35 cellular contexts compared by ENCODE assay signal in the genomic region with DNA sequence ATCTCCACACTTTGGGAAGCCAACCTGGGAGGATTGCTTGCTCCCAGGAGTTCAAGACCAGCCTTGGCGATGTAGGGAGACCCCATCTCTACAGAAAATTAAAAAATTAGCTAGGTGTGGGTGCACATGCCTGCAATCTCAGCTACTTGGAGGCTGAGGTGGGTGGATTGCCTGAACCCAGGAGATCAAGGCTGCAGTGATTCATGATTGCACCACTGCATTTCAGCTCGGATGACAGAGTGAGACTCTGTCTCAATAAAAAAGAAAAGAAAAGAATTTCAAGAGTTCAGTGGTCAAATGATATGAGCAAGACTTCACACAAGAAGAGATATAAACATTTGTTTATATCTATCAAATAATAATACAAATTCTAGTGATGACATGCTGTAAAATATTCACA. TPM values are rescaled to one million over a fixed set of nuclear protein-coding genes. Genes with fewer than 3 reads are reported as not detected.
DNase-seq lines count a peak whose midpoint lies in the region; ATAC-seq, FAIRE-seq and TF ChIP-seq lines count a peak whose summit lies in the region.
"Had no signal": no experiment of that assay in that cellular context is flagged by ENCODE, and none has a peak within 500 bp of the region (broad histone marks: within the 10 kb centered on the region; RNA-seq: fewer than 3 reads in every experiment).

No MANE protein-coding gene starts in this region.

- no peaks in the 10 kb centered on the region for H3K36me3 ChIP-seq in osteoblast (ENCODE audit: insufficient read depth, low read length)
- H3K36me3 ChIP-seq: left lung, neutrophil, right lobe of liver, SJCRH30, stomach, thyroid gland, uterus had no signal

- H3K4me1 ChIP-seq in osteoblast (ENCODE audit: insufficient read depth, low read length) = peaks cover 27% of the 10 kb centered on the region
- H3K4me1 ChIP-seq: right lobe of liver, thyroid gland, uterus had no signal

- no peaks in the 10 kb centered on the region for H3K79me2 ChIP-seq in osteoblast (ENCODE audit: insufficient read depth, low read length)

- FAIRE-seq in frontal cortex (lab: Jason Lieb, UNC) = no peak
- FAIRE-seq: GM18507, GM19239, RCC 7860 had no signal

- no peak overlapping the region for H3K27ac Mint-ChIP-seq in activated CD4-positive, alpha-beta T cell treated with anti-CD3 and anti-CD28 coated beads for 36 hours
- H3K27ac Mint-ChIP-seq: activated CD4-positive, alpha-beta T cell treated with anti-CD3 and anti-CD28 coated beads, Interleukin-2, amount 10 ng/mL, durations not matched to agents 7 days and 5 days; activated naive CD8-positive, alpha-beta T cell treated with anti-CD3 and anti-CD28 coated beads, Interleukin-2, amount 50 U/mL, for 24 hours; GM23338; progenitor cell of endocrine pancreas had no signal

- no peaks in the 10 kb centered on the region for H3K36me3 Mint-ChIP-seq in activated CD4-positive, alpha-beta T cell treated with anti-CD3 and anti-CD28 coated beads for 36 hours (ENCODE audit: low read depth)
- H3K36me3 Mint-ChIP-seq: CD4-positive, alpha-beta memory T cell had no signal

- H3K4me1 Mint-ChIP-seq in activated CD4-positive, alpha-beta T cell treated with anti-CD3 and anti-CD28 coated beads for 36 hours = peaks cover 3% of the 10 kb centered on the region
- H3K4me1 Mint-ChIP-seq: GM23338 had no signal

- POLR2A ChIA-PET in activated CD4-positive, alpha-beta T cell treated with anti-CD3 and anti-CD28 coated beads for 36 hours (lab: Charles Lee) = no interaction called here

- CTCF ChIA-PET in activated CD4-positive, alpha-beta T cell treated with anti-CD3 and anti-CD28 coated beads for 36 hours (lab: Charles Lee) = interaction anchor here (0.6 to 2.2 kb wide), 3 partner anchors 7 to 71 kb away, joined by 3 to 10 read pairs (median 5); no protein-coding TSS in a partner anchor

- H3K4me3 ChIP-seq in cardiac fibroblast (replicated peaks in 1 of 2; ENCODE audit: low read depth in 2 of 2, low read length in 2 of 2) = no peak overlapping the region
- no peak overlapping the region for H3K4me3 ChIP-seq in osteoblast (ENCODE audit: insufficient read depth, low read length)
- H3K4me3 ChIP-seq: GM23338, left lung, right lobe of liver, SJCRH30, stomach, thyroid gland, uterus had no signal

- no peaks in the 10 kb centered on the region for H3K27me3 Mint-ChIP-seq in activated CD4-positive, alpha-beta T cell treated with anti-CD3 and anti-CD28 coated beads for 36 hours
- H3K27me3 Mint-ChIP-seq: progenitor cell of endocrine pancreas had no signal

- no peak overlapping the region for H3K27ac ChIP-seq in osteoblast (ENCODE audit: low read depth, low read length)
- H3K27ac ChIP-seq: left lung, neutrophil, right lobe of liver, SJCRH30, stomach, thyroid gland, uterus had no signal

- no peaks in the 10 kb centered on the region for H4K20me1 ChIP-seq in osteoblast (ENCODE audit: insufficient read depth, low read length)

- peak overlapping the region; percentile 22 for H3K4me2 ChIP-seq in osteoblast (ENCODE audit: insufficient read depth, low read length)
- H3K4me2 ChIP-seq: GM23338 had no signal

- H3K9me3 Mint-ChIP-seq in activated CD4-positive, alpha-beta T cell treated with anti-CD3 and anti-CD28 coated beads for 36 hours (ENCODE audit: low read depth) = no peaks in the 10 kb centered on the region
- H3K9me3 Mint-ChIP-seq: activated CD4-positive, alpha-beta T cell treated with anti-CD3 and anti-CD28 coated beads, Interleukin-2, amount 10 ng/mL, durations not matched to agents 7 days and 5 days; activated naive CD8-positive, alpha-beta T cell treated with anti-CD3 and anti-CD28 coated beads, Interleukin-2, amount 50 U/mL, for 24 hours; activated T-cell treated with anti-CD3 and anti-CD28 coated beads, Interleukin-2, amount 50 U/mL, for 4 hours; CD4-positive, alpha-beta memory T cell; GM23338 had no signal

- no peaks in the 10 kb centered on the region for H3K27me3 ChIP-seq in osteoblast (ENCODE audit: insufficient read depth, low read length)
- H3K27me3 ChIP-seq: neutrophil, right lobe of liver, SJCRH30, thyroid gland, uterus had no signal

- intact Hi-C loops in activated CD4-positive, alpha-beta T cell treated with anti-CD3 and anti-CD28 coated beads for 36 hours (cut with DNase I, micrococcal nuclease) = no loop called here

- ATAC-seq in activated CD4-positive, alpha-beta T cell treated with anti-CD3 and anti-CD28 coated beads for 36 hours = peak; percentile 44
- no peak for ATAC-seq in HG03280 (IDR thresholded peaks at IDR 0.05; ENCODE audit: unreplicated experiment)
- ATAC-seq: activated naive CD8-positive, alpha-beta T cell treated with anti-CD3 and anti-CD28 coated beads, Interleukin-2, amount 50 U/mL, for 24 hours; activated T-cell treated with anti-CD3 and anti-CD28 coated beads, Interleukin-2, amount 50 U/mL, for 4 hours; GM23338; left lung; right lobe of liver had no signal

- H2AFZ ChIP-seq in osteoblast (ENCODE audit: low read length) = no peak overlapping the region
- H2AFZ ChIP-seq: GM23338 had no signal

- TF ChIP-seq CTCF in cardiac fibroblast (IDR thresholded peaks at IDR 0.05; ENCODE audit: low read depth, low read length) = no peak
- TF ChIP-seq CTCF in osteoblast (IDR thresholded peaks at IDR 0.05; ENCODE audit: extremely low read depth, low read depth, low read length) = no peak

- no peaks in the 10 kb centered on the region for H3K9me3 ChIP-seq in osteoblast (ENCODE audit: low read depth, low read length)
- H3K9me3 ChIP-seq: left lung, neutrophil, right lobe of liver, SJCRH30, stomach, thyroid gland, uterus had no signal

- DNase-seq in activated CD4-positive, alpha-beta T cell treated with anti-CD3 and anti-CD28 coated beads for 36 hours = peak; percentile 9
- no peak for DNase-seq in activated CD4-positive, alpha-beta T cell treated with anti-CD3 and anti-CD28 coated beads for 48 hours
- DNase-seq in M059J (ENCODE audit: low read depth) = peak; percentile 53
- peak; percentile 13 to 49 for DNase-seq in cardiac fibroblast (ENCODE audit: low read depth in 2 of 2)
- no peak for DNase-seq in osteoblast (ENCODE audit: insufficient read length, low spot score, missing footprints)
- DNase-seq in NCI-H1417 (lab: John Stamatoyannopoulos, UW) = no peak
- DNase-seq in frontal cortex (ENCODE audit: low spot score in 2 of 2) = no peak
- DNase-seq: 8988T; activated CD4-positive, alpha-beta T cell treated with anti-CD3 and anti-CD28 coated beads, Interleukin-2, amount 10 ng/mL, durations not matched to agents 7 days and 5 days; activated gamma-delta T cell; activated naive CD8-positive, alpha-beta T cell treated with anti-CD3 and anti-CD28 coated beads, Interleukin-2, amount 50 U/mL, for 24 hours; activated T-cell treated with anti-CD3 and anti-CD28 coated beads, Interleukin-2, amount 50 U/mL, for 4 hours; CD4-positive, alpha-beta memory T cell; islet precursor cell; KBM-7; left lung; MV-4-11; NCI-H146; NCI-H446 treated with DMSO at 0.1 percent for 48 hours; NCI-H774; right lobe of liver; SJCRH30; stimulated activated CD4-positive, alpha-beta T cell treated with anti-CD3 and anti-CD28 coated beads, Interleukin-12 subunit alpha, Interleukin-12 subunit beta, amount 100 ng/mL, for 4 hours; stimulated activated CD4-positive, alpha-beta T cell treated with anti-CD3 and anti-CD28 coated beads, Interleukin-2, amount 100 ng/mL, for 48 hours; stomach; thyroid gland; uterus had no signal

- no peak overlapping the region for H3K4me3 Mint-ChIP-seq in activated CD4-positive, alpha-beta T cell treated with anti-CD3 and anti-CD28 coated beads for 36 hours
- H3K4me3 Mint-ChIP-seq: activated CD4-positive, alpha-beta T cell treated with anti-CD3 and anti-CD28 coated beads, Interleukin-2, amount 10 ng/mL, durations not matched to agents 7 days and 5 days; activated naive CD8-positive, alpha-beta T cell treated with anti-CD3 and anti-CD28 coated beads, Interleukin-2, amount 50 U/mL, for 24 hours; activated T-cell treated with anti-CD3 and anti-CD28 coated beads, Interleukin-2, amount 50 U/mL, for 4 hours; CD4-positive, alpha-beta memory T cell; GM23338 had no signal

RNA-seq across cellular contexts. Expression of gene MTAP, which starts 23.0 kb away (rescaled TPM):
- 10 to 100 TPM; 59.6 to 77.0 TPM for total RNA-seq in activated CD4-positive, alpha-beta T cell treated with anti-CD3 and anti-CD28 coated beads for 36 hours
- 43.4 and 63.7 TPM in 2 replicates for total RNA-seq in M059J (2014; rRNA removed; shearing (Covaris generic))
- total RNA-seq in osteoblast = 30.4 and 35.9 TPM in 2 replicates
- total RNA-seq in frontal cortex = 16.3 TPM
- total RNA-seq: Daoy had no signal

Comparison
In these comparisons a context has a peak if more than half of its experiments do, and no peak if none do; other contexts are left out.
1. DNase-seq: peak in activated CD4-positive, alpha-beta T cell treated with anti-CD3 and anti-CD28 coated beads for 36 hours (single experiment), M059J (single experiment) and cardiac fibroblast (2 of 2); none in activated CD4-positive, alpha-beta T cell treated with anti-CD3 and anti-CD28 coated beads for 48 hours (single experiment), osteoblast (single experiment), NCI-H1417 (0 of 3) and frontal cortex (0 of 2).